14 cellular contexts compared by ENCODE assay signal in the genomic region with DNA sequence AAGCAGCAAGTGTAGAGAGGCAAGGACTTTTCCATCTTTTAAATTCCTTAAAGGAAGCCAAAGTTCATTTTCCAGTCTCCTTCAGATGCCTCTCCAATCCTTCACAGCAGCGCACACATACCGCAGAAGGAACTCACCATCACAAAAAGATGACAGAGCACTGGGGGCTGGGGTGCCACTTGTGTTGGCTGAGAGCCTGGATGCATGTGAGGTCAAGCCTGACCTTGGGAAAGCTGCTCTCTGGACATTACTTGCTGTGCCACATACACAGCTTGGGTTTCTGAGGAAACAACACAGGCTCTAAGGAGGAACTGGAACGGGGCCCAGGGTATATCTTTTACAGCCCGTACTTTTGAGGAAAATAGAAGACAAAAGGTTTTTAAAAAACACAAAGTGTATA.
"Had no signal": no experiment of that assay in that cellular context is flagged by ENCODE, and none has a peak within 500 bp of the region (broad histone marks: within the 10 kb centered on the region; RNA-seq: fewer than 3 reads in every experiment).

No MANE protein-coding gene starts in this region.

- H3K4me1 ChIP-seq: esophagus muscularis mucosa had no signal

- ATAC-seq: activated CD4-positive, alpha-beta T cell treated with anti-CD3 and anti-CD28 coated beads for 36 hours; activated CD8-positive, alpha-beta T cell treated with anti-CD3 and anti-CD28 coated beads for 36 hours; naive thymus-derived CD4-positive, alpha-beta T cell; stimulated activated naive B cell treated with anti-CD40 and anti-IgM and Interleukin-4, amounts not matched to agents 10 μg/mL and 1 μg/mL and 100 μg/mL, for 72 hours had no signal

- DNase-seq: activated CD4-positive, alpha-beta T cell treated with anti-CD3 and anti-CD28 coated beads for 36 hours; activated CD8-positive, alpha-beta T cell treated with anti-CD3 and anti-CD28 coated beads for 36 hours; activated effector memory CD4-positive, alpha-beta T cell treated with Interleukin-2 at 50 U/mL for 16 hours; activated naive CD4-positive, alpha-beta T cell treated with anti-CD3 and anti-CD28 coated beads, Interleukin-2, amount 50 U/mL, for 16 hours; activated T-cell treated with anti-CD3 and anti-CD28 coated beads, Interleukin-2, amount 50 U/mL, for 48 hours; caudate nucleus; hippocampal formation; mesenchymal stem cell; naive thymus-derived CD4-positive, alpha-beta T cell; ovary; stimulated activated naive B cell treated with anti-CD40 and anti-IgM and Interleukin-4, amounts not matched to agents 10 μg/mL and 1 μg/mL and 100 μg/mL, for 72 hours; SW 1271; T-helper 2 cell had no signal

- H3K9me3 ChIP-seq: esophagus muscularis mucosa, ovary had no signal

- H3K27me3 ChIP-seq: ovary had no signal

- H3K4me3 ChIP-seq: esophagus muscularis mucosa, ovary had no signal

- H3K36me3 ChIP-seq: esophagus muscularis mucosa, ovary had no signal

- H3K27ac ChIP-seq: esophagus muscularis mucosa, ovary had no signal
